Comparison of ENCODE assay signal across 8 cellular contexts in genomic region chr17:37089998-37090397, GRCh38.
DNase-seq lines count a peak whose midpoint lies in the region.

No MANE protein-coding gene starts in this region.

- peaks cover 19% of the 10 kb centered on the region for H3K4me1 Mint-ChIP-seq in dendritic cell treated with granulocyte-macrophage colony-stimulating factor and Interleukin-4, amounts not matched to agents 40 ng/mL and 50 ng/mL, for 4 days (ENCODE audit: low read depth)

- no peak overlapping the region for H3K4me3 Mint-ChIP-seq in dendritic cell treated with granulocyte-macrophage colony-stimulating factor and Interleukin-4, amounts not matched to agents 40 ng/mL and 50 ng/mL, for 4 days

- no peaks in the 10 kb centered on the region for H3K27me3 Mint-ChIP-seq in dendritic cell treated with granulocyte-macrophage colony-stimulating factor and Interleukin-4, amounts not matched to agents 40 ng/mL and 50 ng/mL, for 4 days

- intact Hi-C loops in dendritic cell treated with granulocyte-macrophage colony-stimulating factor and Interleukin-4, amounts not matched to agents 40 ng/mL and 50 ng/mL, for 4 days (cut with micrococcal nuclease), result no loop called here

- H3K9me3 Mint-ChIP-seq in dendritic cell treated with granulocyte-macrophage colony-stimulating factor and Interleukin-4, amounts not matched to agents 40 ng/mL and 50 ng/mL, for 4 days, result no peaks in the 10 kb centered on the region

- DNase-seq in NCI-H748 treated with DMSO at 0.1 percent for 48 hours (lab: John Stamatoyannopoulos, UW) (peak; percentile 57), NCI-H748 (lab: John Stamatoyannopoulos, UW; ENCODE audit: unreplicated experiment) (no peak), SKM-1 (lab: John Stamatoyannopoulos, UW; ENCODE audit: unreplicated experiment) (peak; percentile 30), DMS114 treated with DMSO at 0.1 percent for 48 hours (lab: John Stamatoyannopoulos, UW; ENCODE audit: unreplicated experiment) (no peak), SK-N-DZ (ENCODE audit: low spot score) (no peak), C1 segment of cervical spinal cord (lab: John Stamatoyannopoulos, UW) (no peak)
- DNase-seq in stimulated activated CD8-positive, alpha-beta memory T cell treated with anti-CD3 and anti-CD28 coated beads, Interleukin-4, amount 100 ng/mL, for 24 hours (ENCODE audit: low read depth), result peak; percentile 35

- peaks cover 79% of the 10 kb centered on the region for H3K36me3 Mint-ChIP-seq in dendritic cell treated with granulocyte-macrophage colony-stimulating factor and Interleukin-4, amounts not matched to agents 40 ng/mL and 50 ng/mL, for 4 days (ENCODE audit: low read depth)

- peak overlapping the region; percentile 57 for H3K27ac Mint-ChIP-seq in dendritic cell treated with granulocyte-macrophage colony-stimulating factor and Interleukin-4, amounts not matched to agents 40 ng/mL and 50 ng/mL, for 4 days

Comparison
In these comparisons a context has a peak if more than half of its experiments do, and no peak if none do; other contexts are left out.
1. DNase-seq: peak in NCI-H748 treated with DMSO at 0.1 percent for 48 hours (single experiment), SKM-1 (single experiment) and stimulated activated CD8-positive, alpha-beta memory T cell treated with anti-CD3 and anti-CD28 coated beads, Interleukin-4, amount 100 ng/mL, for 24 hours (single experiment); none in NCI-H748 (single experiment), DMS114 treated with DMSO at 0.1 percent for 48 hours (single experiment), SK-N-DZ (single experiment) and C1 segment of cervical spinal cord (0 of 14).